Comparison of ENCODE assay signal across 8 cellular contexts in the genomic region with DNA sequence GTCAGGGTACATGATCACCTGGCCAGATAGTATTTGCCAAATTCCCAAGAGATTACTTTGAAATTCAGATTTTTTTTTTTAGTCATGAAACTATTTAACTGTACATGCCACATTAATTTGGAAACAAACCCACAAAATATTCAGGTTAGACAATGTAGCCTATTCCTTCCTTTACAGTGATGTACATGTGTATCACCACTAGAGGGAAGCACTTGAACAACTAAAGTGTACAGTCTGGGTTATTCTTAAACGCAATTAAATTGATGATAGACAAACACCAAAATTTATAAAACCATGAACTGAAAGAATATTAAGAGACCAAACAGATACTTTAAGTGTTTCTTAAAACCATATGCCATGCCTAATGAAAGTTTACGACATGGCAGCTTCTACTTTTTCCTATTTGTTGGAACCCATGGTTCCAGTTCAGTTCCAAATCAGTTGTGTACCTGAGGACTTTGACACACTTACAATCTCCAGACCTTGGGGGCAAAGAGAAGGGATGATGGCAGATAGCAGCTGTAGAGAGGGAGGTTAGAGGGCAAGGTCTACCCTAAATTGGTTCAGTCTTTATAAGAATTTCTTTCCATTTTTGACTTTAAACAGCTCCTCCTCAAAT. TPM values are rescaled to one million over a fixed set of nuclear protein-coding genes. Genes with fewer than 3 reads are reported as not detected.
DNase-seq lines count a peak whose midpoint lies in the region; ATAC-seq, FAIRE-seq and TF ChIP-seq lines count a peak whose summit lies in the region.

No MANE protein-coding gene starts in this region.

- H3K9ac ChIP-seq in keratinocyte (ENCODE audit: control insufficient read depth, extremely low read depth, insufficient read depth, low read length) = no peak overlapping the region

- H3K4me2 ChIP-seq in keratinocyte (ENCODE audit: control insufficient read depth, extremely low read depth, insufficient read depth, low read depth, low read length) = no peak overlapping the region

- H3K36me3 ChIP-seq in brain microvascular endothelial cell (replicated peaks) (no peaks in the 10 kb centered on the region), keratinocyte (ENCODE audit: control insufficient read depth in 2 of 2, extremely low read depth in 1 of 2, insufficient read depth in 2 of 2, low read length in 2 of 2) (no peaks in the 10 kb centered on the region), thyroid gland (no peaks in the 10 kb centered on the region)

- no peak overlapping the region for H3K4me3 ChIP-seq in brain microvascular endothelial cell (ENCODE audit: low read depth, low read length)
- H3K4me3 ChIP-seq in keratinocyte (ENCODE audit: control insufficient read depth in 2 of 3, extremely low read depth in 1 of 3, insufficient read depth in 2 of 3, low read depth in 1 of 3, low read length in 3 of 3) = no peak overlapping the region
- H3K4me3 ChIP-seq in thyroid gland (replicated peaks in 1 of 3) = no peak overlapping the region

- peak; percentile 51 for FAIRE-seq in keratinocyte (lab: Jason Lieb, UNC)

- ATAC-seq in GM19328 (IDR thresholded peaks at IDR 0.05; ENCODE audit: unreplicated experiment) (peak; percentile 62), HG03135 (IDR thresholded peaks at IDR 0.05; ENCODE audit: unreplicated experiment) (peak; percentile 79)

- H3K9me3 ChIP-seq in keratinocyte (ENCODE audit: control insufficient read depth, low read depth, low read length) = no peaks in the 10 kb centered on the region
- no peaks in the 10 kb centered on the region for H3K9me3 ChIP-seq in thyroid gland

- intact Hi-C loops in thyroid gland (cut with DNase I) = loop anchor here (10.0 kb wide), 1 partner anchor 572 kb away; no protein-coding TSS in a partner anchor

- 18 to 32% methylated on average over 2 of the region's 2 CpGs for WGBS in thyroid gland, 2 donors

- dilution Hi-C loops in keratinocyte (cut with MboI; ENCODE audit: extremely low pct_ligation_motif_present, low sequenced_read_pairs) = no loop called here

- no peak for TF ChIP-seq POLR2A in thyroid gland (IDR thresholded peaks at IDR 0.05)

- peak; percentile 57 for DNase-seq in DMS153 treated with DMSO at 0.1 percent for 48 hours (lab: John Stamatoyannopoulos, UW; ENCODE audit: unreplicated experiment)
- DNase-seq in NCI-H510A (lab: John Stamatoyannopoulos, UW) = peak; percentile 11
- DNase-seq in brain microvascular endothelial cell = peak; percentile 22
- peak; percentile 1 for DNase-seq in keratinocyte (ENCODE audit: low read depth, low spot score)
- DNase-seq in thyroid gland = no peak
- DNase-seq in stimulated activated CD4-positive, alpha-beta T cell treated with anti-CD3 and anti-CD28 coated beads, Interleukin-4, amount 100 ng/mL, for 1 hour = no peak

- TF ChIP-seq CTCF in brain microvascular endothelial cell (IDR thresholded peaks at IDR 0.05; ENCODE audit: low read depth, low read length, missing control alignments) = peak; percentile 49
- TF ChIP-seq CTCF in keratinocyte (optimal IDR thresholded peaks at IDR 0.05 in 1 of 3, IDR thresholded peaks at IDR 0.05 in 1 of 3, conservative IDR thresholded peaks at IDR 0.05 in 1 of 3; ENCODE audit: extremely low read depth in 1 of 3, insufficient read depth in 2 of 3, low read length in 3 of 3) = peak in 2 of 3 experiments; percentile 43 to 55
- TF ChIP-seq CTCF in thyroid gland (IDR thresholded peaks at IDR 0.05) = peak; percentile 12 to 69 (median 62)

- H3K9me1 ChIP-seq in keratinocyte (ENCODE audit: control insufficient read depth, extremely low read depth, insufficient read depth, low read length) = no peaks in the 10 kb centered on the region

- no peaks in the 10 kb centered on the region for H3K79me2 ChIP-seq in keratinocyte (ENCODE audit: control insufficient read depth, insufficient read depth, low read length)

- no peaks in the 10 kb centered on the region for H3K27me3 ChIP-seq in brain microvascular endothelial cell (replicated peaks)
- no peaks in the 10 kb centered on the region for H3K27me3 ChIP-seq in keratinocyte (ENCODE audit: control insufficient read depth, extremely low read depth, insufficient read depth, low read length)
- H3K27me3 ChIP-seq in thyroid gland = no peaks in the 10 kb centered on the region

- in situ Hi-C loops in brain microvascular endothelial cell (cut with HindIII; ENCODE audit: low pct_ligation_motif_present, low sequenced_read_pairs) = no loop called here

- H3K4me1 ChIP-seq in keratinocyte (ENCODE audit: control insufficient read depth, extremely low read depth, insufficient read depth, low read length) (no peaks in the 10 kb centered on the region), thyroid gland (no peaks in the 10 kb centered on the region)

- H2AFZ ChIP-seq in keratinocyte (ENCODE audit: control insufficient read depth, low read length) = no peak overlapping the region

- no peaks in the 10 kb centered on the region for H4K20me1 ChIP-seq in keratinocyte (ENCODE audit: control insufficient read depth, extremely low read depth, insufficient read depth, low read length)

- no peak overlapping the region for H3K27ac ChIP-seq in brain microvascular endothelial cell
- no peak overlapping the region for H3K27ac ChIP-seq in keratinocyte (ENCODE audit: control insufficient read depth, insufficient read depth, low read length)
- H3K27ac ChIP-seq in thyroid gland = no peak overlapping the region

RNA-seq across cellular contexts. Expression of a gene that starts 52.8 kb away (rescaled TPM):
- 0.12 to 1.5 TPM (median 1.1 TPM) in 3 replicates for polyA plus RNA-seq in keratinocyte
- polyA plus RNA-seq in keratinocyte (2011; ENCODE audit: low read depth) = 0.76 TPM
- polyA plus RNA-seq in keratinocyte (2011; cell fraction: cytosol; rRNA removed) = 0.05 and 0.18 TPM in 2 replicates
- 2.6 and 4.7 TPM in 2 replicates for polyA plus RNA-seq in keratinocyte (2011; cell fraction: nucleus; rRNA removed)
- polyA plus RNA-seq in keratinocyte (2012; ENCODE audit: low replicate concordance) = 0.28 and 4.1 TPM in 2 replicates
- 0.90 to 2.0 TPM in 2 of 3 replicates, not detected in the other for polyA minus RNA-seq in keratinocyte
- polyA minus RNA-seq in keratinocyte (2011; cell fraction: cytosol; rRNA and poly(A)+ RNA removed) = not detected
- 2.6 and 7.3 TPM in 2 replicates for polyA minus RNA-seq in keratinocyte (2011; cell fraction: nucleus; rRNA and poly(A)+ RNA removed)
- 1 to 10 TPM; 1.3 to 4.6 (median 2.6) TPM for total RNA-seq in thyroid gland

Comparison
In these comparisons a context has a peak if more than half of its experiments do, and no peak if none do; other contexts are left out.
1. DNase-seq: peak in DMS153 treated with DMSO at 0.1 percent for 48 hours (single experiment), NCI-H510A (single experiment), brain microvascular endothelial cell (single experiment) and keratinocyte (single experiment); none in thyroid gland (0 of 2) and stimulated activated CD4-positive, alpha-beta T cell treated with anti-CD3 and anti-CD28 coated beads, Interleukin-4, amount 100 ng/mL, for 1 hour (single experiment).
2. Peak in every context shown above with its lines, with median percentiles within 50 percentile points of each other: CTCF ChIP-seq.